14 cellular contexts compared by ENCODE assay signal in genomic region chr3:52004906-52005395, GRCh38. TPM values are rescaled to one million over a fixed set of nuclear protein-coding genes. Genes with fewer than 3 reads are reported as not detected.
DNase-seq lines count a peak whose midpoint lies in the region; ATAC-seq and TF ChIP-seq lines count a peak whose summit lies in the region.
"Had no signal": no experiment of that assay in that cellular context is flagged by ENCODE, and none has a peak within 500 bp of the region (broad histone marks: within the 10 kb centered on the region; RNA-seq: fewer than 3 reads in every experiment).

No MANE protein-coding gene starts in this region.

- 100% methylated on average over 1 of the region's 4 CpGs for WGBS in esophagus muscularis mucosa

- peak overlapping the region; percentile 32 for H2AFZ ChIP-seq in neural cell (ENCODE audit: low read depth, low read length)
- H2AFZ ChIP-seq in MM.1S (ENCODE audit: low read length), result no peak overlapping the region

- H3K9ac ChIP-seq in neural cell (ENCODE audit: low read length) (peak overlapping the region; percentile 61), MM.1S (ENCODE audit: low read length) (no peak overlapping the region)

- H3K9me3 ChIP-seq in esophagus muscularis mucosa (no peaks in the 10 kb centered on the region), neural cell (ENCODE audit: low read length) (no peaks in the 10 kb centered on the region), vagina (no peaks in the 10 kb centered on the region), MM.1S (replicated peaks; ENCODE audit: insufficient read depth, low read length) (no peaks in the 10 kb centered on the region)
- no peaks in the 10 kb centered on the region for H3K9me3 ChIP-seq in CD8-positive, alpha-beta memory T cell (ENCODE audit: low read length)
- H3K9me3 ChIP-seq: transverse colon had no signal

- H3K4me3 ChIP-seq in esophagus muscularis mucosa, result no peak overlapping the region
- H3K4me3 ChIP-seq in neural cell (ENCODE audit: low read length), result peak overlapping the region; percentile 55
- no peak overlapping the region for H3K4me3 ChIP-seq in vagina
- no peak overlapping the region for H3K4me3 ChIP-seq in MM.1S (ENCODE audit: low read length)
- no peak overlapping the region for H3K4me3 ChIP-seq in CD8-positive, alpha-beta memory T cell (ENCODE audit: low read length)
- H3K4me3 ChIP-seq: transverse colon had no signal

- H3K27me3 ChIP-seq in esophagus muscularis mucosa (peaks cover 0 to 8% (median 0%) of the 10 kb centered on the region in 4 donors), neural cell (ENCODE audit: insufficient read depth, low read depth, low read length) (no peaks in the 10 kb centered on the region), vagina (no peaks in the 10 kb centered on the region), MM.1S (replicated peaks; ENCODE audit: insufficient read depth, low read length) (peaks cover 4% of the 10 kb centered on the region; the same call in 1 of the 2 replicates)
- no peaks in the 10 kb centered on the region for H3K27me3 ChIP-seq in CD8-positive, alpha-beta memory T cell (ENCODE audit: insufficient read depth, low read length, poor library complexity, severe bottlenecking)
- H3K27me3 ChIP-seq: transverse colon had no signal

- peaks cover 27 to 34% (median 32%) of the 10 kb centered on the region in 4 donors for H3K4me1 ChIP-seq in esophagus muscularis mucosa
- peaks cover 32% of the 10 kb centered on the region for H3K4me1 ChIP-seq in vagina
- H3K4me1 ChIP-seq in MM.1S (ENCODE audit: low read length), result no peaks in the 10 kb centered on the region
- H3K4me1 ChIP-seq in CD8-positive, alpha-beta memory T cell (ENCODE audit: insufficient read depth, low read length), result peaks cover 19% of the 10 kb centered on the region

- no peak overlapping the region for H3K27ac Mint-ChIP-seq in CD8-positive, alpha-beta memory T cell
- H3K27ac Mint-ChIP-seq: activated CD8-positive, alpha-beta T cell treated with anti-CD3 and anti-CD28 coated beads for 36 hours; natural killer cell treated with Interleukin-12 subunit alpha and Interleukin-12 subunit beta and Interleukin-15 and Interleukin-18, amount 100 ng/mL, for 72 hours had no signal

- H3F3A ChIP-seq in neural cell (ENCODE audit: insufficient read depth, low read length, poor library complexity, severe bottlenecking) (no peaks in the 10 kb centered on the region), MM.1S (ENCODE audit: insufficient read depth, low read length) (no peaks in the 10 kb centered on the region)

- H3K9me2 ChIP-seq in neural cell (ENCODE audit: insufficient read depth, low read length) (no peaks in the 10 kb centered on the region), MM.1S (replicated peaks; ENCODE audit: insufficient read depth, low read length) (no peaks in the 10 kb centered on the region)

- TF ChIP-seq CTCF in esophagus muscularis mucosa (IDR thresholded peaks at IDR 0.05) (no peak), neural cell (IDR thresholded peaks at IDR 0.05; ENCODE audit: poor library complexity, severe bottlenecking) (no peak), vagina (IDR thresholded peaks at IDR 0.05) (no peak), MM.1S (IDR thresholded peaks at IDR 0.05; ENCODE audit: low read length) (no peak)

- CTCF ChIA-PET in CD8-positive, alpha-beta memory T cell (lab: Charles Lee), result interaction anchor here (1.2 to 6.1 kb wide), 3 partner anchors 47 to 139 kb away, joined by 4 to 79 read pairs (median 74); no protein-coding TSS in a partner anchor

- POLR2A ChIA-PET in CD8-positive, alpha-beta memory T cell (lab: Charles Lee), result no interaction called here

- peaks cover 0 to 11% (median 6%) of the 10 kb centered on the region in 3 donors for H3K4me1 Mint-ChIP-seq in CD8-positive, alpha-beta memory T cell

- no peaks in the 10 kb centered on the region for H3K79me2 ChIP-seq in neural cell (replicated peaks; ENCODE audit: insufficient read depth, low read length)
- H3K79me2 ChIP-seq in MM.1S (ENCODE audit: low read length), result no peaks in the 10 kb centered on the region

- peaks cover 0 to 3% of the 10 kb centered on the region in 2 donors for H3K27me3 Mint-ChIP-seq in CD8-positive, alpha-beta memory T cell
- H3K27me3 Mint-ChIP-seq: activated CD8-positive, alpha-beta T cell treated with anti-CD3 and anti-CD28 coated beads for 36 hours; natural killer cell treated with Interleukin-12 subunit alpha and Interleukin-12 subunit beta and Interleukin-15 and Interleukin-18, amount 100 ng/mL, for 72 hours had no signal

- H4K20me1 ChIP-seq in neural cell (ENCODE audit: insufficient read depth), result no peaks in the 10 kb centered on the region
- H4K20me1 ChIP-seq in MM.1S (ENCODE audit: insufficient read depth, low read length), result no peaks in the 10 kb centered on the region

- intact Hi-C loops in Right ventricle myocardium inferior (cut with DNase I) (loop anchor here (1.0 to 5.0 kb wide), 3 partner anchors 50 to 337 kb away; no protein-coding TSS in a partner anchor), cardiac septum (cut with DNase I) (loop anchor here (1.0 to 10.0 kb wide), 5 partner anchors 48 to 330 kb away; no protein-coding TSS in a partner anchor), esophagus muscularis mucosa (cut with DNase I) (loop anchor here (2.0 to 10.0 kb wide), 2 partner anchors 50 to 340 kb away; no protein-coding TSS in a partner anchor), vagina (cut with DNase I) (loop anchor here (5.0 kb wide), 3 partner anchors 47 to 137 kb away; no protein-coding TSS in a partner anchor)

- ATAC-seq in Right ventricle myocardium inferior, result peak; percentile 9
- ATAC-seq: activated CD8-positive, alpha-beta T cell treated with anti-CD3 and anti-CD28 coated beads for 36 hours; natural killer cell treated with Interleukin-12 subunit alpha and Interleukin-12 subunit beta and Interleukin-15 and Interleukin-18, amount 100 ng/mL, for 72 hours; Panc1 had no signal

- TF ChIP-seq POLR2A in esophagus muscularis mucosa (IDR thresholded peaks at IDR 0.05; ENCODE audit: low read depth) (no peak), vagina (IDR thresholded peaks at IDR 0.05) (no peak)

- H3K4me2 ChIP-seq in neural cell (ENCODE audit: low read length), result peak overlapping the region; percentile 51
- no peak overlapping the region for H3K4me2 ChIP-seq in MM.1S (ENCODE audit: low read depth, low read length)

- peak; percentile 55 for DNase-seq in Right ventricle myocardium inferior (ENCODE audit: missing footprints)
- DNase-seq in cardiac septum (ENCODE audit: low spot score), result no peak
- DNase-seq in esophagus muscularis mucosa (ENCODE audit: extremely low spot score), result no peak
- DNase-seq in vagina (ENCODE audit: extremely low spot score in 2 of 2), result no peak
- DNase-seq in mesenteric fat pad (ENCODE audit: low spot score), result no peak
- DNase-seq in MM.1S, result no peak
- DNase-seq in CD8-positive, alpha-beta memory T cell, result no peak
- DNase-seq: ACHN; activated CD8-positive, alpha-beta T cell treated with anti-CD3 and anti-CD28 coated beads for 36 hours; left colon; transverse colon had no signal

- no peaks in the 10 kb centered on the region for H3K36me3 Mint-ChIP-seq in CD8-positive, alpha-beta memory T cell
- H3K36me3 Mint-ChIP-seq: natural killer cell treated with Interleukin-12 subunit alpha and Interleukin-12 subunit beta and Interleukin-15 and Interleukin-18, amount 100 ng/mL, for 72 hours had no signal

- H3K4me3 Mint-ChIP-seq in CD8-positive, alpha-beta memory T cell, result no peak overlapping the region
- H3K4me3 Mint-ChIP-seq: activated CD8-positive, alpha-beta T cell treated with anti-CD3 and anti-CD28 coated beads for 36 hours; natural killer cell treated with Interleukin-12 subunit alpha and Interleukin-12 subunit beta and Interleukin-15 and Interleukin-18, amount 100 ng/mL, for 72 hours had no signal

- no peak for TF ChIP-seq RAD21 in neural cell (conservative IDR thresholded peaks at IDR 0.05)

- no peaks in the 10 kb centered on the region for H3K36me3 ChIP-seq in esophagus muscularis mucosa
- H3K36me3 ChIP-seq in neural cell (ENCODE audit: insufficient read depth, low read length), result no peaks in the 10 kb centered on the region
- no peaks in the 10 kb centered on the region for H3K36me3 ChIP-seq in vagina
- H3K36me3 ChIP-seq in MM.1S (replicated peaks; ENCODE audit: insufficient read depth, low read length), result no peaks in the 10 kb centered on the region
- no peaks in the 10 kb centered on the region for H3K36me3 ChIP-seq in CD8-positive, alpha-beta memory T cell (ENCODE audit: insufficient read depth, low read length)
- H3K36me3 ChIP-seq: transverse colon had no signal

- H3K27ac ChIP-seq in esophagus muscularis mucosa (replicated peaks in 1 of 4) (peak overlapping the region; percentile 16 to 39 (median 31)), neural cell (ENCODE audit: low read length) (peak overlapping the region; percentile 74), vagina (peak overlapping the region; percentile 4), MM.1S (ENCODE audit: low read length) (no peak overlapping the region)
- H3K27ac ChIP-seq in CD8-positive, alpha-beta memory T cell (ENCODE audit: low read depth, low read length), result no peak overlapping the region
- H3K27ac ChIP-seq: transverse colon had no signal

- no peak for TF ChIP-seq EP300 in esophagus muscularis mucosa (IDR thresholded peaks at IDR 0.05)
- TF ChIP-seq EP300 in neural cell (conservative IDR thresholded peaks at IDR 0.05; ENCODE audit: poor library complexity, severe bottlenecking), result no peak

- no peaks in the 10 kb centered on the region for H3K9me3 Mint-ChIP-seq in CD8-positive, alpha-beta memory T cell
- H3K9me3 Mint-ChIP-seq: activated CD8-positive, alpha-beta T cell treated with anti-CD3 and anti-CD28 coated beads for 36 hours; natural killer cell treated with Interleukin-12 subunit alpha and Interleukin-12 subunit beta and Interleukin-15 and Interleukin-18, amount 100 ng/mL, for 72 hours had no signal

RNA-seq across cellular contexts. Expression of gene RPL29, which starts 9.3 kb away (rescaled TPM):
- total RNA-seq in Right ventricle myocardium inferior, result 677 TPM
- 466 TPM for total RNA-seq in cardiac septum
- 1,000 to 10,000 TPM in 3 of 4 donors, 100 to 1,000 TPM in 1; 786 to 1,908 (median 1,382) TPM for total RNA-seq in esophagus muscularis mucosa
- 846 and 977 TPM in 2 replicates for polyA plus RNA-seq in neural cell
- polyA minus RNA-seq in neural cell, result 368 and 399 TPM in 2 replicates
- total RNA-seq in vagina, result 1,678 TPM
- 948 TPM for total RNA-seq in mesenteric fat pad
- total RNA-seq in CD8-positive, alpha-beta memory T cell, result 1,000 to 10,000 TPM; 1,367 to 1,382 TPM
- polyA plus RNA-seq in CD8-positive, alpha-beta memory T cell, result 1,261 TPM

RNA-seq across cellular contexts. Expression of gene ACY1, which starts 21.6 kb away (rescaled TPM):
- 32.3 TPM for total RNA-seq in Right ventricle myocardium inferior
- total RNA-seq in cardiac septum, result 20.3 TPM
- 10 to 100 TPM in 3 of 4 donors, 1 to 10 TPM in 1; 10.0 to 19.2 (median 15.8) TPM for total RNA-seq in esophagus muscularis mucosa
- polyA plus RNA-seq in neural cell, result 14.4 and 17.9 TPM in 2 replicates
- 1.5 and 1.7 TPM in 2 replicates for polyA minus RNA-seq in neural cell
- 29.7 TPM for total RNA-seq in vagina
- 35.1 TPM for total RNA-seq in mesenteric fat pad
- 10 to 100 TPM; 46.1 to 49.0 TPM for total RNA-seq in CD8-positive, alpha-beta memory T cell
- 13.8 TPM for polyA plus RNA-seq in CD8-positive, alpha-beta memory T cell

RNA-seq across cellular contexts. Expression of gene ABHD14A, which starts 30.1 kb away (rescaled TPM):
- 31.5 TPM for total RNA-seq in Right ventricle myocardium inferior
- 12.5 TPM for total RNA-seq in cardiac septum
- 10 to 100 TPM in 3 of 4 donors, 1 to 10 TPM in 1; 10.0 to 22.3 (median 15.8) TPM for total RNA-seq in esophagus muscularis mucosa
- 57.8 and 75.8 TPM in 2 replicates for polyA plus RNA-seq in neural cell
- 25.8 and 33.5 TPM in 2 replicates for polyA minus RNA-seq in neural cell
- 31.9 TPM for total RNA-seq in vagina
- total RNA-seq in mesenteric fat pad, result 17.7 TPM
- 10 to 100 TPM; 14.4 to 16.0 TPM for total RNA-seq in CD8-positive, alpha-beta memory T cell
- polyA plus RNA-seq in CD8-positive, alpha-beta memory T cell, result 117 TPM

RNA-seq across cellular contexts. Expression of gene ABHD14B, which starts 31.1 kb away (rescaled TPM):
- 13.8 TPM for total RNA-seq in Right ventricle myocardium inferior
- total RNA-seq in cardiac septum, result 13.6 TPM
- 10 to 100 TPM; 41.8 to 49.5 (median 46.9) TPM for total RNA-seq in esophagus muscularis mucosa
- 0.50 and 0.81 TPM in 2 replicates for polyA plus RNA-seq in neural cell
- polyA minus RNA-seq in neural cell, result 0.97 and 1.3 TPM in 2 replicates
- total RNA-seq in vagina, result 46.9 TPM
- total RNA-seq in mesenteric fat pad, result 59.5 TPM
- total RNA-seq in CD8-positive, alpha-beta memory T cell, result 10 to 100 TPM; 56.1 to 56.7 TPM
- 97.2 TPM for polyA plus RNA-seq in CD8-positive, alpha-beta memory T cell

RNA-seq across cellular contexts. Expression of gene PCBP4, which starts 37.7 kb away (rescaled TPM):
- total RNA-seq in Right ventricle myocardium inferior, result 79.8 TPM
- 91.4 TPM for total RNA-seq in cardiac septum
- total RNA-seq in esophagus muscularis mucosa, result 100 to 1,000 TPM in 2 of 4 donors, 10 to 100 TPM in 2; 54.4 to 378 (median 139) TPM
- polyA plus RNA-seq in neural cell, result 251 and 327 TPM in 2 replicates
- 94.5 and 105 TPM in 2 replicates for polyA minus RNA-seq in neural cell
- total RNA-seq in vagina, result 36.6 TPM
- 27.4 TPM for total RNA-seq in mesenteric fat pad
- total RNA-seq in CD8-positive, alpha-beta memory T cell, result 10 to 100 TPM in 1 of 2 experiments, 1 to 10 TPM in 1; 9.7 to 12.5 TPM
- polyA plus RNA-seq in CD8-positive, alpha-beta memory T cell, result 12.5 TPM

Comparison
In these comparisons a context has a peak if more than half of its experiments do, and no peak if none do; other contexts are left out.
1. H3K27ac ChIP-seq: peak in esophagus muscularis mucosa (4 of 4), neural cell (single experiment) and vagina (single experiment); none in MM.1S (single experiment) and CD8-positive, alpha-beta memory T cell (single experiment).